In the genomic region with DNA sequence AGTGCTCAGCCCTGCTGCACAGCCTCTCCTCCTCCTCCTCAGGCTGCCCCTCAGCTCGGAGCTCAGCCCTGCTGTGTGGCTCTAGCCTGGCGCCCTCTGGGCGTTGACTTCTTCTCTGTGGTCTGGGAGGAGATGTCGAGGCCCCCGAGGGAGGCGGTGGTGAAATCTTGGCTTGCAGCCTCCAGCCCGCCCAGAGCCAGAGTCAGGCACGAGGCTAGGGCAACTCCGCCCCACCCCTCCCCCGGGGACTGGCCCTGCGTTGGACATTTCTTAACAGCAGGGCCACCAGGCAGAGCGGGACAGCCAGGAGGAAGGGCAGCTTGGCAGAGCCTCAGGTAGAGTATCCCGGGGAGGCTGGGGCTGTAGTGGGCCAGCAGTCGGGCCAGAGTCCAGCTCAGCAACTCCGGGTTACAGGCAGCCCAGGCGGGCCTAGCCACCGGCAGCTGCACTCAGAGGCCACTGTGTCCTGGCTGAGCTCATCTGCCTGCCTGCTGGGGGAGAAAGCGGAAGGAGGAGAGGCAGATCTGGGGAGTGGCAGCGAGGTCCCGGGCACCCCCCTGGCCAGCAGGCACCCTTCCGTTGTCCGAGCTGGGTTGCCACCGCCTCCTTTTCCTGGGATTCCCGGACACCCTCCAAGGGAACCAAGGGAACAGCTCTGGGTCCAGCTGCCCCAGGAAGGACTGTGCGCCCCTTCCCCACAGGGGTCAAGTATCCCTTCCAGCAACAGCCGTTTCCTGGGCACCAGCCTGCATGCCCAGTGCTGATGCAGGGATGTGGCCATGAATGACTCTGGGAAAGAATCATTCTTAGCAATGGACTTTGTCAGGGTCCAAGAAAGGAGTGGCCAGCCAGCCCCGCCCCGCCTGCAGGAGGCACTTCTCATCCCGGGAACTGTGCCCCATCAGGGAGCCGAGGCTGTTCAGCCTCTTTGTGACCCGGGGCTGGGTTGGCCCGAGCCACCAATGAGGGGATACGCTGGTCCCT, we compare ENCODE assay signal across 8 cellular contexts. TPM values are rescaled to one million over a fixed set of nuclear protein-coding genes. Genes with fewer than 3 reads are reported as not detected.
DNase-seq lines count a peak whose midpoint lies in the region; ATAC-seq and TF ChIP-seq lines count a peak whose summit lies in the region.

A gene with protein sequence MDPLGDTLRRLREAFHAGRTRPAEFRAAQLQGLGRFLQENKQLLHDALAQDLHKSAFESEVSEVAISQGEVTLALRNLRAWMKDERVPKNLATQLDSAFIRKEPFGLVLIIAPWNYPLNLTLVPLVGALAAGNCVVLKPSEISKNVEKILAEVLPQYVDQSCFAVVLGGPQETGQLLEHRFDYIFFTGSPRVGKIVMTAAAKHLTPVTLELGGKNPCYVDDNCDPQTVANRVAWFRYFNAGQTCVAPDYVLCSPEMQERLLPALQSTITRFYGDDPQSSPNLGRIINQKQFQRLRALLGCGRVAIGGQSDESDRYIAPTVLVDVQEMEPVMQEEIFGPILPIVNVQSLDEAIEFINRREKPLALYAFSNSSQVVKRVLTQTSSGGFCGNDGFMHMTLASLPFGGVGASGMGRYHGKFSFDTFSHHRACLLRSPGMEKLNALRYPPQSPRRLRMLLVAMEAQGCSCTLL (plus strand): TSS at position 270 of the 984 bp plus-strand sequence. CDS start 4,971 bp downstream, outside the sequence.

- DNase-seq in Caco-2: peak; percentile 90 to 94
- peak; percentile 91 for DNase-seq in NCI-H460 (ENCODE audit: extremely low read depth, low read depth)
- DNase-seq in body of pancreas: peak; percentile 84 to 95 (median 94)
- DNase-seq in iPS-NIHi7 (ENCODE audit: extremely low spot score): peak; percentile 51
- peak; percentile 94 for DNase-seq in sciatic nerve (ENCODE audit: low spot score)
- no peak for DNase-seq in NCI-H1048 (lab: John Stamatoyannopoulos, UW)
- DNase-seq in NCI-H82 treated with DMSO at 0.1 percent for 48 hours (lab: John Stamatoyannopoulos, UW; ENCODE audit: unreplicated experiment): no peak
- no peak for DNase-seq in activated T-cell treated with anti-CD3 and anti-CD28 coated beads, Interleukin-2, amount 50 U/mL, for 4 hours

- ATAC-seq in body of pancreas (peak; percentile 81), sciatic nerve (peak; percentile 87)
- no peak for ATAC-seq in activated T-cell treated with anti-CD3 and anti-CD28 coated beads, Interleukin-2, amount 50 U/mL, for 4 hours

- WGBS in body of pancreas, 2 donors: 13% methylated on average over 15 to 32 of the region's 33 CpGs

- TF ChIP-seq POLR2A in body of pancreas (IDR thresholded peaks at IDR 0.05): peak; percentile 64 to 85 (median 82)

- H3K27me3 ChIP-seq in Caco-2 (replicated peaks; ENCODE audit: control insufficient read depth, insufficient read depth, low read length) (no peaks in the 10 kb centered on the region), body of pancreas (no peaks in the 10 kb centered on the region)

- H3K27ac Mint-ChIP-seq in Caco-2 (ENCODE audit: unreplicated experiment): peak within 1 kb of the TSS; percentile 87

- CTCF ChIA-PET in Caco-2 (lab: Charles Lee): interaction anchor here (0.6 to 2.0 kb wide), 11 partner anchors 10 to 288 kb away, joined by 3 to 9 read pairs (median 4); a partner anchor contains a TSS

- TF ChIP-seq CTCF in Caco-2 (IDR thresholded peaks at IDR 0.05; ENCODE audit: insufficient read depth in 1 of 2, low read depth in 1 of 2, low read length in 1 of 2, severe bottlenecking in 1 of 2, unreplicated experiment in 1 of 2) (no peak), body of pancreas (IDR thresholded peaks at IDR 0.05) (peak in 2 of 7 experiments; percentile 26 to 29)

- H3K9me3 Mint-ChIP-seq in Caco-2 (ENCODE audit: unreplicated experiment): no peaks in the 10 kb centered on the region
- no peaks in the 10 kb centered on the region for H3K9me3 Mint-ChIP-seq in activated T-cell treated with anti-CD3 and anti-CD28 coated beads, Interleukin-2, amount 50 U/mL, for 4 hours

- POLR2A ChIA-PET in Caco-2 (lab: Charles Lee): interaction anchor here (1.0 kb wide), 1 partner anchor 12 kb away, joined by 4 read pairs; no protein-coding TSS in a partner anchor

- H3K27ac ChIP-seq in body of pancreas: peak within 1 kb of the TSS; percentile 80 to 92 (median 88)

- peaks cover 30% of the 10 kb centered on the region for H3K4me1 Mint-ChIP-seq in Caco-2 (ENCODE audit: low read depth, unreplicated experiment)
- peaks cover 1% of the 10 kb centered on the region for H3K4me1 Mint-ChIP-seq in activated T-cell treated with anti-CD3 and anti-CD28 coated beads, Interleukin-2, amount 50 U/mL, for 4 hours (ENCODE audit: low read depth)

- H3K4me3 ChIP-seq in Caco-2 (ENCODE audit: low read depth, low read length) (peak within 1 kb of the TSS; percentile 22), body of pancreas (no peak within 1 kb of the TSS)

- H3K36me3 ChIP-seq in Caco-2 (ENCODE audit: control insufficient read depth, insufficient read depth, low read length) (no peaks in the 10 kb centered on the region), body of pancreas (replicated peaks in 1 of 2; ENCODE audit: insufficient read depth in 1 of 2, low read depth in 2 of 2) (no peaks in the 10 kb centered on the region)

- BruUV-seq in Caco-2 (replicated peaks; lab: Mats Ljungman, UMichigan): no TSS peak

- H3K4me3 Mint-ChIP-seq in Caco-2 (ENCODE audit: unreplicated experiment): peak within 1 kb of the TSS; percentile 79
- no peak within 1 kb of the TSS for H3K4me3 Mint-ChIP-seq in activated T-cell treated with anti-CD3 and anti-CD28 coated beads, Interleukin-2, amount 50 U/mL, for 4 hours

- H3K9me3 ChIP-seq in Caco-2: no peaks in the 10 kb centered on the region
- no peaks in the 10 kb centered on the region for H3K9me3 ChIP-seq in body of pancreas

- peaks cover 7% of the 10 kb centered on the region for H3K36me3 Mint-ChIP-seq in Caco-2 (ENCODE audit: insufficient read depth, unreplicated experiment)
- no peaks in the 10 kb centered on the region for H3K36me3 Mint-ChIP-seq in activated T-cell treated with anti-CD3 and anti-CD28 coated beads, Interleukin-2, amount 50 U/mL, for 4 hours (ENCODE audit: insufficient read depth)

- intact Hi-C loops in Caco-2 (cut with micrococcal nuclease; ENCODE audit: unreplicated experiment): loop anchor here (1.0 kb wide), 2 partner anchors 11 to 20 kb away; a partner anchor contains a TSS
- intact Hi-C loops in body of pancreas (cut with DNase I): no loop called here
- intact Hi-C loops in sciatic nerve (cut with DNase I): no loop called here

- H3K4me1 ChIP-seq in Caco-2 (peaks cover 54% of the 10 kb centered on the region), body of pancreas (peaks cover 68% of the 10 kb centered on the region)

- H3K27me3 Mint-ChIP-seq in Caco-2 (ENCODE audit: insufficient read depth, unreplicated experiment): no peaks in the 10 kb centered on the region
- H3K27me3 Mint-ChIP-seq in activated T-cell treated with anti-CD3 and anti-CD28 coated beads, Interleukin-2, amount 50 U/mL, for 4 hours (ENCODE audit: low read depth): peaks cover 2% of the 10 kb centered on the region

RNA-seq across cellular contexts. Expression of the gene that starts here (rescaled TPM):
- total RNA-seq in Caco-2 (2022): 8.2 and 9.1 TPM in 2 replicates
- total RNA-seq in NCI-H460 (2014; rRNA removed; shearing (Covaris generic)): 60.8 and 64.5 TPM in 2 replicates
- 93.4 and 101 TPM in 2 replicates for polyA plus RNA-seq in NCI-H460 (2014; cell fraction: nucleus; rRNA removed)
- 10 to 100 TPM; 15.2 to 18.4 TPM for total RNA-seq in body of pancreas
- total RNA-seq in sciatic nerve: 46.7 TPM
- total RNA-seq in activated T-cell treated with anti-CD3 and anti-CD28 coated beads, Interleukin-2, amount 50 U/mL, for 4 hours: under 1 TPM in 2 of 3 donors, not detected in 1; 0.08 to 0.15 TPM

Comparison
In these comparisons a context has a peak if more than half of its experiments do, and no peak if none do; other contexts are left out.
1. DNase-seq: peak in Caco-2 (2 of 2), NCI-H460 (single experiment), body of pancreas (4 of 4), iPS-NIHi7 (single experiment) and sciatic nerve (single experiment); none in NCI-H1048 (single experiment), NCI-H82 treated with DMSO at 0.1 percent for 48 hours (single experiment) and activated T-cell treated with anti-CD3 and anti-CD28 coated beads, Interleukin-2, amount 50 U/mL, for 4 hours (single experiment).
2. ATAC-seq: peak in body of pancreas (single experiment) and sciatic nerve (single experiment); none in activated T-cell treated with anti-CD3 and anti-CD28 coated beads, Interleukin-2, amount 50 U/mL, for 4 hours (0 of 2).